In genomic region chr7:125563964-125564529, GRCh38 we compare ENCODE assay signal across 22 cellular contexts.
A peak's percentile ranks its signal among the peaks of the same experiment; 100 is the strongest.
DNase-seq lines count a peak whose midpoint lies in the region; ATAC-seq, FAIRE-seq and TF ChIP-seq lines count a peak whose summit lies in the region.
"Had no signal": no experiment of that assay in that cellular context is flagged by ENCODE, and none has a peak within 500 bp of the region (broad histone marks: within the 10 kb centered on the region; RNA-seq: fewer than 3 reads in every experiment).

No MANE protein-coding gene starts in this region.

- peak overlapping the region; percentile 82 for H2AFZ ChIP-seq in PC-3 (ENCODE audit: low read length)
- H2AFZ ChIP-seq in endothelial cell of umbilical vein (ENCODE audit: low read depth, low read length), result peak overlapping the region; percentile 2

- peak; percentile 83 for DNase-seq in DMS53 (lab: John Stamatoyannopoulos, UW)
- peak; percentile 84 for DNase-seq in NCI-H2029 (lab: John Stamatoyannopoulos, UW)
- peak; percentile 14 for DNase-seq in PC-3
- DNase-seq in endothelial cell of umbilical vein (ENCODE audit: low read depth, low spot score), result no peak
- no peak for DNase-seq in osteocyte (ENCODE audit: extremely low spot score, unreplicated experiment)
- DNase-seq in activated CD4-positive, alpha-beta T cell treated with anti-CD3 and anti-CD28 coated beads, Interleukin-2, amount 10 ng/mL, durations not matched to agents 7 days and 5 days, result no peak
- DNase-seq: activated CD4-positive, alpha-beta T cell treated with anti-CD3 and anti-CD28 coated beads for 1 hour; activated CD8-positive, alpha-beta memory T cell treated with anti-CD3 and anti-CD28 coated beads, Interleukin-2, amount 10 ng/mL, durations not matched to agents 7 days and 5 days; CD8-positive, alpha-beta memory T cell; esophagus squamous epithelium; GF-D8; heart right ventricle; kidney glomerular epithelial cell; natural killer cell; NCI-H1417 treated with DMSO at 0.1 percent for 48 hours; psoas muscle; T-helper 2 cell had no signal

- H3K4me3 Mint-ChIP-seq in osteocyte (ENCODE audit: unreplicated experiment), result no peak overlapping the region
- H3K4me3 Mint-ChIP-seq in activated CD4-positive, alpha-beta T cell treated with anti-CD3 and anti-CD28 coated beads, Interleukin-2, amount 10 ng/mL, durations not matched to agents 7 days and 5 days, result no peak overlapping the region
- H3K4me3 Mint-ChIP-seq: activated CD8-positive, alpha-beta memory T cell treated with anti-CD3 and anti-CD28 coated beads, Interleukin-2, amount 10 ng/mL, durations not matched to agents 7 days and 5 days; CD8-positive, alpha-beta memory T cell; memory B cell; natural killer cell had no signal

- no peaks in the 10 kb centered on the region for H3K9me1 ChIP-seq in endothelial cell of umbilical vein (replicated peaks; ENCODE audit: control insufficient read depth, extremely low read depth, insufficient read depth, low read length)

- no peak overlapping the region for H3K9ac ChIP-seq in PC-3 (ENCODE audit: low read length)
- H3K9ac ChIP-seq in endothelial cell of umbilical vein (replicated peaks; ENCODE audit: extremely low read depth, insufficient read depth, low read length), result no peak overlapping the region

- H3K36me3 Mint-ChIP-seq in osteocyte (ENCODE audit: unreplicated experiment), result no peaks in the 10 kb centered on the region
- H3K36me3 Mint-ChIP-seq in activated CD4-positive, alpha-beta T cell treated with anti-CD3 and anti-CD28 coated beads, Interleukin-2, amount 10 ng/mL, durations not matched to agents 7 days and 5 days (ENCODE audit: low read depth), result no peaks in the 10 kb centered on the region
- H3K36me3 Mint-ChIP-seq: activated CD8-positive, alpha-beta memory T cell treated with anti-CD3 and anti-CD28 coated beads, Interleukin-2, amount 10 ng/mL, durations not matched to agents 7 days and 5 days; CD8-positive, alpha-beta memory T cell; memory B cell; natural killer cell had no signal

- H4K20me1 ChIP-seq in PC-3 (ENCODE audit: low read length), result no peaks in the 10 kb centered on the region
- H4K20me1 ChIP-seq in endothelial cell of umbilical vein (replicated peaks; ENCODE audit: control insufficient read depth, extremely low read depth, insufficient read depth, low read length), result no peaks in the 10 kb centered on the region

- H3K27me3 Mint-ChIP-seq in osteocyte (ENCODE audit: unreplicated experiment), result no peaks in the 10 kb centered on the region
- no peaks in the 10 kb centered on the region for H3K27me3 Mint-ChIP-seq in activated CD4-positive, alpha-beta T cell treated with anti-CD3 and anti-CD28 coated beads, Interleukin-2, amount 10 ng/mL, durations not matched to agents 7 days and 5 days
- H3K27me3 Mint-ChIP-seq: activated CD8-positive, alpha-beta memory T cell treated with anti-CD3 and anti-CD28 coated beads, Interleukin-2, amount 10 ng/mL, durations not matched to agents 7 days and 5 days; CD8-positive, alpha-beta memory T cell; memory B cell had no signal

- POLR2A ChIA-PET in PC-3 (lab: Charles Lee; ENCODE audit: unreplicated experiment) (interaction anchor here (0.6 kb wide), 2 partner anchors 426 to 787 kb away, joined by 3 to 15 read pairs; no protein-coding TSS in a partner anchor), endothelial cell of umbilical vein (lab: Charles Lee) (no interaction called here)
- POLR2A ChIA-PET in activated CD4-positive, alpha-beta T cell treated with anti-CD3 and anti-CD28 coated beads, Interleukin-2, amount 10 ng/mL, durations not matched to agents 7 days and 5 days (lab: Charles Lee), result no interaction called here

- H3K4me1 Mint-ChIP-seq in osteocyte (ENCODE audit: unreplicated experiment), result peaks cover 19% of the 10 kb centered on the region
- no peaks in the 10 kb centered on the region for H3K4me1 Mint-ChIP-seq in activated CD4-positive, alpha-beta T cell treated with anti-CD3 and anti-CD28 coated beads, Interleukin-2, amount 10 ng/mL, durations not matched to agents 7 days and 5 days
- H3K4me1 Mint-ChIP-seq: activated CD8-positive, alpha-beta memory T cell treated with anti-CD3 and anti-CD28 coated beads, Interleukin-2, amount 10 ng/mL, durations not matched to agents 7 days and 5 days; CD8-positive, alpha-beta memory T cell; memory B cell had no signal

- dilution Hi-C loops in endothelial cell of umbilical vein (cut with MboI; ENCODE audit: extremely low pct_ligation_motif_present, low sequenced_read_pairs), result no loop called here

- no peaks in the 10 kb centered on the region for H3K36me3 ChIP-seq in PC-3 (ENCODE audit: low read depth, low read length)
- no peaks in the 10 kb centered on the region for H3K36me3 ChIP-seq in endothelial cell of umbilical vein (ENCODE audit: control insufficient read depth in 2 of 2, extremely low read depth in 1 of 2, insufficient read depth in 2 of 2, low read length in 2 of 2)
- H3K36me3 ChIP-seq: esophagus squamous epithelium, heart right ventricle had no signal

- ATAC-seq in PC-3 (peak; percentile 83), HG03469 (IDR thresholded peaks at IDR 0.05; ENCODE audit: unreplicated experiment) (no peak), GM18498 (IDR thresholded peaks at IDR 0.05; ENCODE audit: unreplicated experiment) (no peak)
- ATAC-seq: activated CD8-positive, alpha-beta memory T cell treated with anti-CD3 and anti-CD28 coated beads, Interleukin-2, amount 10 ng/mL, durations not matched to agents 7 days and 5 days; heart right ventricle; natural killer cell; psoas muscle had no signal

- no peaks in the 10 kb centered on the region for H3K9me3 ChIP-seq in PC-3 (ENCODE audit: low read length)
- no peaks in the 10 kb centered on the region for H3K9me3 ChIP-seq in endothelial cell of umbilical vein (replicated peaks; ENCODE audit: control insufficient read depth, insufficient read depth, low read length)
- H3K9me3 ChIP-seq: esophagus squamous epithelium, heart right ventricle, psoas muscle had no signal

- H3F3A ChIP-seq in PC-3 (ENCODE audit: low read length, unreplicated experiment), result no peaks in the 10 kb centered on the region

- H3K79me2 ChIP-seq in PC-3 (ENCODE audit: low read length) (no peaks in the 10 kb centered on the region), endothelial cell of umbilical vein (ENCODE audit: control insufficient read depth, insufficient read depth, low read length) (no peaks in the 10 kb centered on the region)

- H3K27me3 ChIP-seq in PC-3 (ENCODE audit: low read length), result no peaks in the 10 kb centered on the region
- H3K27me3 ChIP-seq in endothelial cell of umbilical vein (ENCODE audit: control insufficient read depth in 2 of 2, insufficient read depth in 2 of 2, low read length in 2 of 2), result no peaks in the 10 kb centered on the region
- H3K27me3 ChIP-seq: esophagus squamous epithelium, heart right ventricle had no signal

- H3K27ac ChIP-seq in PC-3 (ENCODE audit: low read length), result no peak overlapping the region
- H3K27ac ChIP-seq in endothelial cell of umbilical vein (ENCODE audit: insufficient read depth, low read depth, low read length), result no peak overlapping the region
- H3K27ac ChIP-seq: esophagus squamous epithelium, heart right ventricle, psoas muscle had no signal

- intact Hi-C loops in PC-3 (cut with micrococcal nuclease), result loop anchor here (5.0 to 10.0 kb wide), 2 partner anchors 108 to 159 kb away; no protein-coding TSS in a partner anchor
- intact Hi-C loops in endothelial cell of umbilical vein (cut with micrococcal nuclease), result no loop called here

- H3K9me2 ChIP-seq in PC-3 (replicated peaks; ENCODE audit: low read length), result no peaks in the 10 kb centered on the region

- no peak overlapping the region for H3K27ac Mint-ChIP-seq in osteocyte (ENCODE audit: unreplicated experiment)
- no peak overlapping the region for H3K27ac Mint-ChIP-seq in activated CD4-positive, alpha-beta T cell treated with anti-CD3 and anti-CD28 coated beads, Interleukin-2, amount 10 ng/mL, durations not matched to agents 7 days and 5 days
- H3K27ac Mint-ChIP-seq: activated CD8-positive, alpha-beta memory T cell treated with anti-CD3 and anti-CD28 coated beads, Interleukin-2, amount 10 ng/mL, durations not matched to agents 7 days and 5 days; activated T-helper 2 cell treated with anti-CD3 and anti-CD28 coated beads, Interferon-gamma antibody, Interleukin-2, Interleukin-4, amounts not matched to agents 10 μg/mL and 5 μg/mL and 100 μg/mL, durations not matched to agents 14 hours and 24 hours and 36 hours; CD8-positive, alpha-beta memory T cell; memory B cell; natural killer cell had no signal

- no peaks in the 10 kb centered on the region for H3K9me3 Mint-ChIP-seq in osteocyte (ENCODE audit: unreplicated experiment)
- H3K9me3 Mint-ChIP-seq in activated CD4-positive, alpha-beta T cell treated with anti-CD3 and anti-CD28 coated beads, Interleukin-2, amount 10 ng/mL, durations not matched to agents 7 days and 5 days, result no peaks in the 10 kb centered on the region
- H3K9me3 Mint-ChIP-seq: activated T-helper 2 cell treated with anti-CD3 and anti-CD28 coated beads, Interferon-gamma antibody, Interleukin-2, Interleukin-4, amounts not matched to agents 10 μg/mL and 5 μg/mL and 100 μg/mL, durations not matched to agents 14 hours and 24 hours and 36 hours had no signal

- BruUV-seq in PC-3 (replicated peaks; lab: Mats Ljungman, UMichigan), result no TSS peak
- BruUV-seq in endothelial cell of umbilical vein (replicated peaks; lab: Mats Ljungman, UMichigan), result no TSS peak

- no peak for FAIRE-seq in endothelial cell of umbilical vein (lab: Jason Lieb, UNC)
- FAIRE-seq: GM12891 had no signal

- CTCF ChIA-PET in PC-3 (lab: Charles Lee), result no interaction called here
- CTCF ChIA-PET in endothelial cell of umbilical vein (lab: Charles Lee), result no interaction called here
- CTCF ChIA-PET in activated CD4-positive, alpha-beta T cell treated with anti-CD3 and anti-CD28 coated beads, Interleukin-2, amount 10 ng/mL, durations not matched to agents 7 days and 5 days (lab: Charles Lee), result no interaction called here

- no peak for TF ChIP-seq CTCF in PC-3 (conservative IDR thresholded peaks at IDR 0.05; ENCODE audit: low read depth, low read length)
- TF ChIP-seq CTCF in endothelial cell of umbilical vein (IDR thresholded peaks at IDR 0.05; ENCODE audit: extremely low read depth in 1 of 2, insufficient read depth in 1 of 2, low read depth in 1 of 2, low read length in 2 of 2), result no peak
- TF ChIP-seq CTCF in osteocyte (IDR thresholded peaks at IDR 0.05), result no peak

- peak overlapping the region; percentile 79 for H3K4me2 ChIP-seq in PC-3 (ENCODE audit: low read length)
- H3K4me2 ChIP-seq in endothelial cell of umbilical vein (ENCODE audit: insufficient read depth, low read length), result no peak overlapping the region

- peak overlapping the region; percentile 53 for H3K4me3 ChIP-seq in PC-3 (ENCODE audit: low read length)
- no peak overlapping the region for H3K4me3 ChIP-seq in endothelial cell of umbilical vein (replicated peaks in 1 of 3; ENCODE audit: insufficient read depth in 1 of 3, low read depth in 1 of 3, low read length in 3 of 3)
- H3K4me3 ChIP-seq: esophagus squamous epithelium, heart right ventricle, psoas muscle had no signal

- H3K4me1 ChIP-seq in PC-3 (ENCODE audit: insufficient read depth, low read length), result no peaks in the 10 kb centered on the region
- no peaks in the 10 kb centered on the region for H3K4me1 ChIP-seq in endothelial cell of umbilical vein (ENCODE audit: control insufficient read depth, extremely low read depth, insufficient read depth, low read length)
- H3K4me1 ChIP-seq: esophagus squamous epithelium, heart right ventricle, psoas muscle had no signal

- no peak for TF ChIP-seq POLR2A in endothelial cell of umbilical vein (IDR thresholded peaks at IDR 0.05; ENCODE audit: low read depth, low read length)

Comparison
In these comparisons a context has a peak if more than half of its experiments do, and no peak if none do; other contexts are left out.
1. DNase-seq: peak in DMS53 (single experiment), NCI-H2029 (single experiment) and PC-3 (single experiment); none in endothelial cell of umbilical vein (single experiment), osteocyte (single experiment) and activated CD4-positive, alpha-beta T cell treated with anti-CD3 and anti-CD28 coated beads, Interleukin-2, amount 10 ng/mL, durations not matched to agents 7 days and 5 days (single experiment).